Comparison of ENCODE assay signal across 8 cellular contexts in the genomic region with DNA sequence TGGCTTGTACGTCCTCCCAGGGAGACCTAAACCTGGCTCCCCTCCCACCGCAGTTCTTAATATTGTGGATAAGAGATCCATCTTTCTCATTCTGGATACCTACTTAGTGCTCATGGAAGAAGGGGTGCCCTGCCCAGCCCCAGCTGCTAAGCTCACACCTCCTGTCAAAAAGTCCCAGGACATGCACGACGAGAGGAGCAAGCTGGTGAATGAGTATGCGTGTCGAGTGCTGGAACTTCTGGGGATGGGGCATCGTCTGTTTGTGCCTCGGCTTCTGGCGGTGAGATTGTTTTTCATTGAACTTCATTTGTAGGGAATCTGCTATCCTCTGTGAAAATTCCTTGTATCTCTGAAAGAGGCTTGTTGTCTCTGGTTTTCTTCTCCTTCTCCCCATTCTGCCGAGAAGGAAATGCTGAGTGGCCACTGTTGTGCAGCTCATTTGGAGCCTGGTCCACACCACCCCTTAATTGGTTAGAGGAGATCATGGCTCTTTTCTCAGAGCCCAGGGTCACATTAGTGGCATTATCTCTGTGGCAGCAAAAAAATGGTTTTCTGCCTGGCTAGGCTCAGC.
DNase-seq lines count a peak whose midpoint lies in the region; ATAC-seq and TF ChIP-seq lines count a peak whose summit lies in the region.

No MANE protein-coding gene starts in this region.

- peaks cover 18 to 60% (median 43%) of the 10 kb centered on the region in 10 experiments for H3K4me1 ChIP-seq in BLaER1 treated with 17β-estradiol and CSF1 and Interleukin-3, amounts not matched to agents 10 nM and 100 nM
- peaks cover 8% of the 10 kb centered on the region for H3K4me1 ChIP-seq in iPS-15b (ENCODE audit: control insufficient read depth, insufficient read depth, low read length)

- ATAC-seq in HG03432 (IDR thresholded peaks at IDR 0.05; ENCODE audit: unreplicated experiment) = peak; percentile 5

- H4K20me1 ChIP-seq in BLaER1 treated with 17β-estradiol and CSF1 and Interleukin-3, amounts not matched to agents 10 nM and 100 nM = no peaks in the 10 kb centered on the region; a peak in 1 of 22 replicates

- TF ChIP-seq CTCF in GM10248 (IDR thresholded peaks at IDR 0.05; ENCODE audit: control extremely low read depth, extremely low read depth, low read depth, missing control alignments) = no peak

- peak overlapping the region; percentile 38 to 86 (median 74); a peak in 20 of 22 replicates for H3K27ac ChIP-seq in BLaER1 treated with 17β-estradiol and CSF1 and Interleukin-3, amounts not matched to agents 10 nM and 100 nM
- H3K27ac ChIP-seq in angular gyrus (ENCODE audit: low read depth, low read length) (peak overlapping the region; percentile 84), skin epidermis (peak overlapping the region in 18 of 21 experiments; percentile 40 to 87 (median 73))

- intact Hi-C loops in posterior vena cava (cut with DNase I) = loop anchor here in 1 of 2 donors (5.0 kb wide), 1 partner anchor 162 kb away; no protein-coding TSS in a partner anchor

- no peaks in the 10 kb centered on the region for H3K9me3 ChIP-seq in BLaER1 treated with 17β-estradiol and CSF1 and Interleukin-3, amounts not matched to agents 10 nM and 100 nM (replicated peaks in 1 of 11)
- H3K9me3 ChIP-seq in iPS-15b (ENCODE audit: control insufficient read depth, insufficient read depth, low read length) = no peaks in the 10 kb centered on the region

- H3K36me3 ChIP-seq in BLaER1 treated with 17β-estradiol and CSF1 and Interleukin-3, amounts not matched to agents 10 nM and 100 nM = no peaks in the 10 kb centered on the region
- no peaks in the 10 kb centered on the region for H3K36me3 ChIP-seq in iPS-15b (ENCODE audit: control insufficient read depth, insufficient read depth, low read length)

- H3K4me2 ChIP-seq in BLaER1 treated with 17β-estradiol and CSF1 and Interleukin-3, amounts not matched to agents 10 nM and 100 nM = peak overlapping the region; percentile 88 to 99 (median 96)

- H3K27me3 ChIP-seq in BLaER1 treated with 17β-estradiol and CSF1 and Interleukin-3, amounts not matched to agents 10 nM and 100 nM = no peaks in the 10 kb centered on the region
- H3K27me3 ChIP-seq in iPS-15b (ENCODE audit: control insufficient read depth, insufficient read depth, low read length) = no peaks in the 10 kb centered on the region

- CTCF ChIA-PET in GM10248 (lab: Yijun Ruan, JAX) = interaction anchor here (0.8 to 2.3 kb wide), 10 partner anchors 8 to 930 kb away, joined by 3 to 18 read pairs (median 5); no protein-coding TSS in a partner anchor

- POLR2A ChIA-PET in GM10248 (lab: Yijun Ruan, JAX) = interaction anchor here (0.6 to 1.3 kb wide), 7 partner anchors 8 to 778 kb away, joined by 3 to 14 read pairs (median 4); a partner anchor contains a TSS

- DNase-seq in GM10248 (ENCODE audit: extremely low spot score) = no peak
- DNase-seq in NCI-H1105 (lab: John Stamatoyannopoulos, UW) = no peak
- no peak for DNase-seq in posterior vena cava (ENCODE audit: low spot score)

- peak overlapping the region; percentile 71 to 87 (median 79) for H3K9ac ChIP-seq in BLaER1 treated with 17β-estradiol and CSF1 and Interleukin-3, amounts not matched to agents 10 nM and 100 nM
- no peak overlapping the region for H3K9ac ChIP-seq in iPS-15b (ENCODE audit: low read depth, low read length)

- H3K4me3 ChIP-seq in BLaER1 treated with 17β-estradiol and CSF1 and Interleukin-3, amounts not matched to agents 10 nM and 100 nM = peak overlapping the region; percentile 54 to 72 (median 66)
- H3K4me3 ChIP-seq in iPS-15b (ENCODE audit: low read depth, low read length) (peak overlapping the region; percentile 53), skin epidermis (peak overlapping the region; percentile 33 to 50 (median 44))
